Comparison of ENCODE assay signal across 28 cellular contexts in the genomic region with DNA sequence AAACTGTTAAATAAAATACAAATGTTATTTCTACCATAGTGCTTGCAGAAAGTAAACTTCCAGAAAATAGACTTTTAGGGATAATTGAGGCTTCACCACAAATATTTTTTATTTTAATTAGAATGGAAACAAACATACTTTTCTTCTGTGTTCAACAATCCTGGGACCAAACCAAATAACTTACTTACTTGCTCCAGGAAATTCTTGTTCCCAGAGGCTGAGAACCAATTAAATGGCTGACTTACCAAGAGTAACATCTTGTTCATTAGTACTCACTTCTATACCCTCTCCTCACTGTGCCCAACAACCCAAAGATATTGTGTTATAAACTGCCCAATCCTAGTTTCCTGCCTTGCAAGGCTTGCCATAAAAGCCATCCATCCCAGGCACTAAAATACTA.
"Had no signal": no experiment of that assay in that cellular context is flagged by ENCODE, and none has a peak within 500 bp of the region (broad histone marks: within the 10 kb centered on the region; RNA-seq: fewer than 3 reads in every experiment).

No MANE protein-coding gene starts in this region.

- H3K4me1 Mint-ChIP-seq: naive B cell had no signal

- H3K27me3 ChIP-seq: dorsolateral prefrontal cortex, heart right ventricle, left lung, neural progenitor cell, right atrium auricular region, suprapubic skin, transverse colon, vagina had no signal

- H3K36me3 Mint-ChIP-seq: mesothelial cell of epicardium; naive B cell; natural killer cell treated with Interleukin-12 subunit alpha and Interleukin-12 subunit beta and Interleukin-15 and Interleukin-18, amount 100 ng/mL, for 72 hours; neural progenitor cell had no signal

- H3K36me3 ChIP-seq: heart right ventricle, left lung, neural progenitor cell, right atrium auricular region, suprapubic skin, transverse colon, vagina had no signal

- ATAC-seq: heart right ventricle; left cardiac atrium; left lung; mucosa of descending colon; natural killer cell treated with Interleukin-12 subunit alpha and Interleukin-12 subunit beta and Interleukin-15 and Interleukin-18, amount 100 ng/mL, for 72 hours; sciatic nerve; stimulated activated naive CD8-positive, alpha-beta T cell treated with anti-CD3 and anti-CD28 coated beads, Interleukin-15, amount 100 ng/mL, for 72 hours had no signal

- H3K9me3 ChIP-seq: heart right ventricle, left lung, mucosa of descending colon, right atrium auricular region, suprapubic skin, transverse colon, vagina had no signal

- H3K27ac ChIP-seq: dorsolateral prefrontal cortex, heart right ventricle, left lung, neural progenitor cell, parathyroid adenoma, right atrium auricular region, suprapubic skin, transverse colon, vagina had no signal

- H3K4me3 ChIP-seq: dorsolateral prefrontal cortex, heart right ventricle, left lung, mucosa of descending colon, neural progenitor cell, right atrium auricular region, smooth muscle cell, suprapubic skin, transverse colon, vagina had no signal

- H3K4me3 Mint-ChIP-seq: mesothelial cell of epicardium; naive B cell; natural killer cell treated with Interleukin-12 subunit alpha and Interleukin-12 subunit beta and Interleukin-15 and Interleukin-18, amount 100 ng/mL, for 72 hours; neural progenitor cell; stimulated activated naive CD8-positive, alpha-beta T cell treated with anti-CD3 and anti-CD28 coated beads, Interleukin-15, amount 100 ng/mL, for 72 hours had no signal

- H3K4me2 ChIP-seq: neural progenitor cell, smooth muscle cell had no signal

- H3K27ac Mint-ChIP-seq: mesothelial cell of epicardium; naive B cell; natural killer cell treated with Interleukin-12 subunit alpha and Interleukin-12 subunit beta and Interleukin-15 and Interleukin-18, amount 100 ng/mL, for 72 hours; neural progenitor cell; progenitor cell of endocrine pancreas; stimulated activated naive CD8-positive, alpha-beta T cell treated with anti-CD3 and anti-CD28 coated beads, Interleukin-15, amount 100 ng/mL, for 72 hours had no signal

- H3K9ac ChIP-seq: neural progenitor cell, parathyroid adenoma had no signal

- H3K4me1 ChIP-seq: left lung, suprapubic skin, vagina had no signal

- DNase-seq: dorsolateral prefrontal cortex; effector CD4-positive, alpha-beta T cell; foreskin melanocyte; glutamatergic neuron; heart right ventricle; hippocampal formation; left cardiac atrium; left lung; mesenchymal stem cell; mucosa of descending colon; naive B cell; stimulated activated CD4-positive, alpha-beta T cell treated with anti-CD3 and anti-CD28 coated beads, Interleukin-12 subunit alpha, Interleukin-12 subunit beta, amount 100 ng/mL, for 4 hours; stimulated activated CD4-positive, alpha-beta T cell treated with anti-CD3 and anti-CD28 coated beads, Interleukin-1b, Interleukin-23, amount 100 ng/mL, for 48 hours; stimulated activated CD4-positive, alpha-beta T cell treated with anti-CD3 and anti-CD28 coated beads, Interleukin-4, amount 100 ng/mL, for 1 hour; stimulated activated CD8-positive, alpha-beta memory T cell treated with anti-CD3 and anti-CD28 coated beads, Interleukin-4, amount 100 ng/mL, for 48 hours; stimulated activated naive CD4-positive, alpha-beta T cell; stimulated activated naive CD8-positive, alpha-beta T cell treated with anti-CD3 and anti-CD28 coated beads, Interleukin-15, amount 100 ng/mL, for 72 hours; transverse colon had no signal

- H2AFZ ChIP-seq: neural progenitor cell, parathyroid adenoma had no signal

- H3K9me3 Mint-ChIP-seq: mesothelial cell of epicardium; natural killer cell treated with Interleukin-12 subunit alpha and Interleukin-12 subunit beta and Interleukin-15 and Interleukin-18, amount 100 ng/mL, for 72 hours; neural progenitor cell; stimulated activated naive CD8-positive, alpha-beta T cell treated with anti-CD3 and anti-CD28 coated beads, Interleukin-15, amount 100 ng/mL, for 72 hours had no signal

- H3K27me3 Mint-ChIP-seq: progenitor cell of endocrine pancreas had no signal

- H3K79me2 ChIP-seq: parathyroid adenoma had no signal
